Comparison of ENCODE assay signal across 8 cellular contexts in genomic region chrX:119574394-119575266, GRCh38. TPM values are rescaled to one million over a fixed set of nuclear protein-coding genes. Genes with fewer than 3 reads are reported as not detected.
DNase-seq lines count a peak whose midpoint lies in the region; ATAC-seq and TF ChIP-seq lines count a peak whose summit lies in the region.

TSS of gene UBE2A (plus strand) at chrX:119574563. CDS start at chrX:119574712, 149 bp downstream.

- H3K9me3 Mint-ChIP-seq in activated T-helper 2 cell treated with anti-CD3 and anti-CD28 coated beads, Interferon-gamma antibody, Interleukin-2, Interleukin-4, amounts not matched to agents 10 μg/mL and 5 μg/mL and 100 μg/mL, durations not matched to agents 14 hours and 24 hours and 36 hours, result no peaks in the 10 kb centered on the region
- no peaks in the 10 kb centered on the region for H3K9me3 Mint-ChIP-seq in natural killer cell

- intact Hi-C loops in activated T-helper 2 cell treated with anti-CD3 and anti-CD28 coated beads, Interferon-gamma antibody, Interleukin-2, Interleukin-4, amounts not matched to agents 10 μg/mL and 5 μg/mL and 100 μg/mL, durations not matched to agents 14 hours and 24 hours and 36 hours (cut with micrococcal nuclease), result loop anchor here (1.0 to 10.0 kb wide), 5 partner anchors 9 to 119 kb away; partner anchors contain the start of genes SEPTIN6 and STEEP1
- intact Hi-C loops in natural killer cell (cut with micrococcal nuclease), result loop anchor here (1.0 to 10.0 kb wide), 3 partner anchors 9 to 180 kb away; partner anchors contain the start of genes SOWAHD and STEEP1

- H3K79me2 ChIP-seq in Loucy (ENCODE audit: insufficient read depth, low read length), result peaks cover 25% of the 10 kb centered on the region

- H3K4me1 ChIP-seq in ES-I3 (ENCODE audit: insufficient read depth, low read length) (peaks cover 7% of the 10 kb centered on the region; the same call in 1 of the 2 replicates), Loucy (ENCODE audit: insufficient read depth, low read length, poor library complexity, severe bottlenecking) (peaks cover 12% of the 10 kb centered on the region), RWPE2 (ENCODE audit: insufficient read depth, poor library complexity, severe bottlenecking) (no peaks in the 10 kb centered on the region)

- H3K9me3 ChIP-seq in ES-I3 (ENCODE audit: control insufficient read depth, insufficient read depth, low read length) (no peaks in the 10 kb centered on the region), Loucy (ENCODE audit: insufficient read depth, low read depth, low read length) (no peaks in the 10 kb centered on the region), RWPE2 (ENCODE audit: severe bottlenecking) (no peaks in the 10 kb centered on the region)

- no peaks in the 10 kb centered on the region; the same call in 1 of the 2 replicates for H3F3A ChIP-seq in Loucy (ENCODE audit: low read depth)

- H3K27me3 Mint-ChIP-seq in activated T-helper 2 cell treated with anti-CD3 and anti-CD28 coated beads, Interferon-gamma antibody, Interleukin-2, Interleukin-4, amounts not matched to agents 10 μg/mL and 5 μg/mL and 100 μg/mL, durations not matched to agents 14 hours and 24 hours and 36 hours (ENCODE audit: low read depth), result no peaks in the 10 kb centered on the region
- peaks cover 0 to 7% of the 10 kb centered on the region in 2 donors for H3K27me3 Mint-ChIP-seq in natural killer cell (ENCODE audit: low read depth in 2 of 2)

- peak within 1 kb of the TSS; percentile 90 for H3K27ac Mint-ChIP-seq in activated T-helper 2 cell treated with anti-CD3 and anti-CD28 coated beads, Interferon-gamma antibody, Interleukin-2, Interleukin-4, amounts not matched to agents 10 μg/mL and 5 μg/mL and 100 μg/mL, durations not matched to agents 14 hours and 24 hours and 36 hours
- peak within 1 kb of the TSS; percentile 91 to 94 for H3K27ac Mint-ChIP-seq in natural killer cell

- peaks cover 11% of the 10 kb centered on the region for H4K20me1 ChIP-seq in Loucy (ENCODE audit: insufficient read depth, low read length, poor library complexity, severe bottlenecking)

- H2AFZ ChIP-seq in Loucy (ENCODE audit: low read length), result peak within 1 kb of the TSS; percentile 99

- H3K4me2 ChIP-seq in Loucy (ENCODE audit: low read depth, low read length, poor library complexity, severe bottlenecking), result peak within 1 kb of the TSS; percentile 87

- peak; percentile 88 for ATAC-seq in RWPE2 (ENCODE audit: low read depth)
- peak; percentile 93 to 99 (median 93) for ATAC-seq in natural killer cell

- no peaks in the 10 kb centered on the region for H3K9me2 ChIP-seq in Loucy (replicated peaks; ENCODE audit: low read depth, low read length)

- peaks cover 7% of the 10 kb centered on the region; the same call in 1 of the 2 replicates for H3K36me3 ChIP-seq in ES-I3 (ENCODE audit: insufficient read depth, low read length)
- H3K36me3 ChIP-seq in H7 (replicated peaks; ENCODE audit: control insufficient read depth, insufficient read depth, low read length), result no peaks in the 10 kb centered on the region
- H3K36me3 ChIP-seq in Loucy (ENCODE audit: insufficient read depth, low read length), result no peaks in the 10 kb centered on the region
- H3K36me3 ChIP-seq in RWPE2 (ENCODE audit: low read depth), result no peaks in the 10 kb centered on the region

- TF ChIP-seq CTCF in Loucy (conservative IDR thresholded peaks at IDR 0.05; ENCODE audit: low read length) (peak; percentile 32; the same call in 1 of the 2 replicates), RWPE2 (IDR thresholded peaks at IDR 0.05; ENCODE audit: poor library complexity, severe bottlenecking) (peak; percentile 32), natural killer cell (IDR thresholded peaks at IDR 0.05) (no peak)

- peaks cover 15% of the 10 kb centered on the region for H3K4me1 Mint-ChIP-seq in activated T-helper 2 cell treated with anti-CD3 and anti-CD28 coated beads, Interferon-gamma antibody, Interleukin-2, Interleukin-4, amounts not matched to agents 10 μg/mL and 5 μg/mL and 100 μg/mL, durations not matched to agents 14 hours and 24 hours and 36 hours (ENCODE audit: low read depth)
- H3K4me1 Mint-ChIP-seq in natural killer cell, result peaks cover 0 to 14% of the 10 kb centered on the region in 2 donors

- H3K36me3 Mint-ChIP-seq in activated T-helper 2 cell treated with anti-CD3 and anti-CD28 coated beads, Interferon-gamma antibody, Interleukin-2, Interleukin-4, amounts not matched to agents 10 μg/mL and 5 μg/mL and 100 μg/mL, durations not matched to agents 14 hours and 24 hours and 36 hours (ENCODE audit: low read depth), result peaks cover 10% of the 10 kb centered on the region
- H3K36me3 Mint-ChIP-seq in natural killer cell, result no peaks in the 10 kb centered on the region

- DNase-seq in H7 (peak; percentile 94), RWPE2 (ENCODE audit: low spot score) (peak; percentile 85), fibroblast of peridontal ligament (ENCODE audit: extremely low read depth) (peak; percentile 86), natural killer cell (peak; percentile 83)
- peak; percentile 82 for DNase-seq in activated T-helper 2 cell treated with anti-CD3 and anti-CD28 coated beads, Interferon-gamma antibody, Interleukin-2, Interleukin-4, amounts not matched to agents 10 μg/mL and 5 μg/mL and 100 μg/mL, durations not matched to agents 14 hours and 24 hours and 36 hours (ENCODE audit: low spot score)
- DNase-seq in stimulated activated naive CD4-positive, alpha-beta T cell treated with Interleukin-2 at 50 U/mL for 16 hours (lab: John Stamatoyannopoulos, UW), result peak; percentile 89

- H3K4me3 ChIP-seq in H7 (ENCODE audit: insufficient read depth, low read depth, low read length) (peak within 1 kb of the TSS; percentile 69), Loucy (ENCODE audit: low read length, poor library complexity, severe bottlenecking) (peak within 1 kb of the TSS; percentile 89), RWPE2 (ENCODE audit: severe bottlenecking) (peak within 1 kb of the TSS; percentile 82)

- peak within 1 kb of the TSS; percentile 57 for H3K27ac ChIP-seq in RWPE2 (ENCODE audit: poor library complexity, severe bottlenecking)

- peak within 1 kb of the TSS; percentile 72 for H3K9ac ChIP-seq in ES-I3 (ENCODE audit: low read depth, low read length)
- peak within 1 kb of the TSS; percentile 84 for H3K9ac ChIP-seq in Loucy (ENCODE audit: low read depth, low read length, poor library complexity, severe bottlenecking)

- H3K4me3 Mint-ChIP-seq in activated T-helper 2 cell treated with anti-CD3 and anti-CD28 coated beads, Interferon-gamma antibody, Interleukin-2, Interleukin-4, amounts not matched to agents 10 μg/mL and 5 μg/mL and 100 μg/mL, durations not matched to agents 14 hours and 24 hours and 36 hours (ENCODE audit: low read depth), result peak within 1 kb of the TSS; percentile 91
- peak within 1 kb of the TSS; percentile 88 for H3K4me3 Mint-ChIP-seq in natural killer cell

- H3K27me3 ChIP-seq in H7 (ENCODE audit: control insufficient read depth, insufficient read depth, low read length) (no peaks in the 10 kb centered on the region), Loucy (ENCODE audit: insufficient read depth, low read length, poor library complexity, severe bottlenecking) (no peaks in the 10 kb centered on the region), RWPE2 (ENCODE audit: insufficient read depth, poor library complexity, severe bottlenecking) (no peaks in the 10 kb centered on the region)

RNA-seq across cellular contexts. Expression of gene UBE2A, which starts in this region (rescaled TPM):
- total RNA-seq in H7 (2014; rRNA removed; shearing (Covaris generic)), result 24.9 and 26.7 TPM in 2 replicates
- total RNA-seq in activated T-helper 2 cell treated with anti-CD3 and anti-CD28 coated beads, Interferon-gamma antibody, Interleukin-2, Interleukin-4, amounts not matched to agents 10 μg/mL and 5 μg/mL and 100 μg/mL, durations not matched to agents 14 hours and 24 hours and 36 hours, result 60.6 and 61.6 TPM in 2 replicates
- 100 to 1,000 TPM in 1 of 3 donors, 10 to 100 TPM in 2; 88.4 to 125 (median 91.0) TPM for total RNA-seq in natural killer cell

Comparison
In these comparisons a context has a peak if more than half of its experiments do, and no peak if none do; other contexts are left out.
1. Peak in every context shown above with its lines: DNase-seq, ATAC-seq, H3K4me3 ChIP-seq and H3K27ac ChIP-seq.